Comparison of ENCODE assay signal across 22 cellular contexts in genomic region chr3:171419457-171419856, GRCh38.
DNase-seq lines count a peak whose midpoint lies in the region; ATAC-seq and TF ChIP-seq lines count a peak whose summit lies in the region.
"Had no signal": no experiment of that assay in that cellular context is flagged by ENCODE, and none has a peak within 500 bp of the region (broad histone marks: within the 10 kb centered on the region; RNA-seq: fewer than 3 reads in every experiment).

No MANE protein-coding gene starts in this region.

- DNase-seq in COLO829 (ENCODE audit: low spot score): peak; percentile 28
- peak; percentile 56 for DNase-seq in fibroblast of pulmonary artery (ENCODE audit: low read depth)
- peak; percentile 69 for DNase-seq in pons (ENCODE audit: low spot score)
- no peak for DNase-seq in HK-2 (ENCODE audit: unreplicated experiment)
- no peak for DNase-seq in NCI-H226
- DNase-seq: CD8-positive, alpha-beta T cell; EL; H9; MV-4-11; NCI-H1417 treated with DMSO at 0.1 percent for 48 hours; NCI-H1930; NCI-H2171; NCI-H446; NCI-H526 treated with DMSO at 0.1 percent for 48 hours had no signal

- H3K27ac ChIP-seq in VCaP: peak overlapping the region; percentile 52; the same call in 1 of the 2 replicates
- H3K27ac ChIP-seq: BLaER1 treated with 17β-estradiol and CSF1 and Interleukin-3, amounts not matched to agents 10 nM and 100 nM; KMS-11; SK-N-MC had no signal

- no peak overlapping the region for H3K4me3 ChIP-seq in fibroblast of pulmonary artery (replicated peaks; ENCODE audit: low read depth, low read length)
- H3K4me3 ChIP-seq: BLaER1 treated with 17β-estradiol and CSF1 and Interleukin-3, amounts not matched to agents 10 nM and 100 nM; SK-N-MC had no signal

- TF ChIP-seq CTCF in VCaP (conservative IDR thresholded peaks at IDR 0.05) (no peak), fibroblast of pulmonary artery (IDR thresholded peaks at IDR 0.05; ENCODE audit: low read length, missing control alignments) (no peak)

- no peak for ATAC-seq in GM21825 (IDR thresholded peaks at IDR 0.05; ENCODE audit: unreplicated experiment)
- no peak for ATAC-seq in GM21737 (IDR thresholded peaks at IDR 0.05; ENCODE audit: unreplicated experiment)
- ATAC-seq: CD8-positive, alpha-beta T cell; HepG2; Panc1 had no signal

Comparison
In these comparisons a context has a peak if more than half of its experiments do, and no peak if none do; other contexts are left out.
1. DNase-seq: peak in COLO829 (single experiment), fibroblast of pulmonary artery (single experiment) and pons (single experiment); none in HK-2 (single experiment) and NCI-H226 (single experiment).